ENCODE assay signal across 10 cellular contexts in genomic region chr6:56642366-56643261, GRCh38. TPM values are rescaled to one million over a fixed set of nuclear protein-coding genes. Genes with fewer than 3 reads are reported as not detected.
DNase-seq lines count a peak whose midpoint lies in the region; ATAC-seq, FAIRE-seq and TF ChIP-seq lines count a peak whose summit lies in the region.
"Had no signal": no experiment of that assay in that cellular context is flagged by ENCODE, and none has a peak within 500 bp of the region (broad histone marks: within the 10 kb centered on the region; RNA-seq: fewer than 3 reads in every experiment).

DST (minus strand) TSS chr6:56642889.

- H3K9me3 Mint-ChIP-seq in activated T-cell treated with anti-CD3 and anti-CD28 coated beads, Interleukin-2, amount 50 U/mL, for 4 hours = no peaks in the 10 kb centered on the region
- H3K9me3 Mint-ChIP-seq: activated B cell treated with CpG ODN at 0.5 μM for 24 hours had no signal

- peaks cover 0 to 19% of the 10 kb centered on the region in 2 donors for H3K4me1 ChIP-seq in right atrium auricular region
- peaks cover 0 to 14% (median 11%) of the 10 kb centered on the region in 4 donors for H3K4me1 ChIP-seq in stomach

- H3K4me3 ChIP-seq in astrocyte of the cerebellum (ENCODE audit: low read depth, low read length) (no peak within 1 kb of the TSS), right atrium auricular region (no peak within 1 kb of the TSS), stomach (no peak within 1 kb of the TSS)

- no peak for TF ChIP-seq POLR2A in stomach (IDR thresholded peaks at IDR 0.05)

- intact Hi-C loops in stomach (cut with DNase I; ENCODE audit: low total_unique reads) = loop anchor here (5.0 kb wide), 1 partner anchor 55 kb away; no protein-coding TSS in a partner anchor

- H3K36me3 ChIP-seq in right atrium auricular region (peaks cover 36% of the 10 kb centered on the region), stomach (peaks cover 0 to 40% (median 26%) of the 10 kb centered on the region in 4 donors)

- WGBS in stomach, 5 donors = 67 to 69% (median 68%) methylated on average over 7 of the region's 7 CpGs

- H3K9me3 ChIP-seq in right atrium auricular region (no peaks in the 10 kb centered on the region), stomach (no peaks in the 10 kb centered on the region)

- in situ Hi-C loops in astrocyte of the cerebellum (cut with HindIII; ENCODE audit: low sequenced_read_pairs) = no loop called here

- DNase-seq in HCEC 1CT = peak; percentile 89
- DNase-seq in astrocyte of the cerebellum (ENCODE audit: low read depth) = peak; percentile 92
- no peak for DNase-seq in right atrium auricular region (ENCODE audit: low spot score)
- no peak for DNase-seq in stomach
- no peak for DNase-seq in cortex of kidney (lab: John Stamatoyannopoulos, UW)
- no peak for DNase-seq in activated T-cell treated with anti-CD3 and anti-CD28 coated beads, Interleukin-2, amount 50 U/mL, for 4 hours
- DNase-seq in GM19239 (ENCODE audit: insufficient read length, low spot score) = no peak
- DNase-seq: activated B cell treated with CpG ODN at 0.5 μM for 24 hours; naive thymus-derived CD4-positive, alpha-beta T cell had no signal

- no peak for TF ChIP-seq EP300 in stomach (IDR thresholded peaks at IDR 0.05)

- no peak for FAIRE-seq in GM19239 (lab: Jason Lieb, UNC)

- no peaks in the 10 kb centered on the region for H3K4me1 Mint-ChIP-seq in activated T-cell treated with anti-CD3 and anti-CD28 coated beads, Interleukin-2, amount 50 U/mL, for 4 hours (ENCODE audit: low read depth)
- H3K4me1 Mint-ChIP-seq: activated B cell treated with CpG ODN at 0.5 μM for 24 hours; naive thymus-derived CD4-positive, alpha-beta T cell had no signal

- H3K27me3 ChIP-seq in right atrium auricular region = no peaks in the 10 kb centered on the region
- H3K27me3 ChIP-seq in stomach = no peaks in the 10 kb centered on the region

- no peak within 1 kb of the TSS for H3K4me3 Mint-ChIP-seq in activated T-cell treated with anti-CD3 and anti-CD28 coated beads, Interleukin-2, amount 50 U/mL, for 4 hours
- H3K4me3 Mint-ChIP-seq: activated B cell treated with CpG ODN at 0.5 μM for 24 hours; naive thymus-derived CD4-positive, alpha-beta T cell had no signal

- no peak for ATAC-seq in GM21360 (IDR thresholded peaks at IDR 0.05; ENCODE audit: unreplicated experiment)
- ATAC-seq in activated T-cell treated with anti-CD3 and anti-CD28 coated beads, Interleukin-2, amount 50 U/mL, for 4 hours = no peak
- ATAC-seq: naive thymus-derived CD4-positive, alpha-beta T cell had no signal

- TF ChIP-seq CTCF in astrocyte of the cerebellum (IDR thresholded peaks at IDR 0.05; ENCODE audit: low read depth, low read length, missing control alignments) (no peak), right atrium auricular region (IDR thresholded peaks at IDR 0.05) (no peak), stomach (IDR thresholded peaks at IDR 0.05) (no peak)

- H3K27me3 Mint-ChIP-seq in activated T-cell treated with anti-CD3 and anti-CD28 coated beads, Interleukin-2, amount 50 U/mL, for 4 hours (ENCODE audit: low read depth) = no peaks in the 10 kb centered on the region
- H3K27me3 Mint-ChIP-seq: activated B cell treated with CpG ODN at 0.5 μM for 24 hours had no signal

- H3K27ac ChIP-seq in right atrium auricular region = peak within 1 kb of the TSS; percentile 15 to 50
- H3K27ac ChIP-seq in stomach = peak within 1 kb of the TSS in 2 of 5 donors; percentile 3 to 4

- H3K36me3 Mint-ChIP-seq in activated T-cell treated with anti-CD3 and anti-CD28 coated beads, Interleukin-2, amount 50 U/mL, for 4 hours (ENCODE audit: insufficient read depth) = no peaks in the 10 kb centered on the region
- H3K36me3 Mint-ChIP-seq: naive thymus-derived CD4-positive, alpha-beta T cell had no signal

RNA-seq across cellular contexts. Expression of gene DST, which starts in this region (rescaled TPM):
- total RNA-seq in right atrium auricular region (100 to 1,000 TPM; 257 to 285 TPM), stomach (100 to 1,000 TPM; 153 to 623 (median 322) TPM)
- polyA plus RNA-seq in stomach = 10 to 100 TPM; 16.3 to 68.6 (median 25.3) TPM
- 1 to 10 TPM; 2.3 to 4.7 (median 3.5) TPM for total RNA-seq in activated T-cell treated with anti-CD3 and anti-CD28 coated beads, Interleukin-2, amount 50 U/mL, for 4 hours

Comparison
In these comparisons a context has a peak if more than half of its experiments do, and no peak if none do; other contexts are left out.
1. RNA of gene DST (total RNA-seq): 153 to 623 TPM in stomach and 257 to 285 TPM in right atrium auricular region; 2.3 to 4.7 TPM in activated T-cell treated with anti-CD3 and anti-CD28 coated beads, Interleukin-2, amount 50 U/mL, for 4 hours; every median in the first group is over 10 times any median in the second.
2. DNase-seq: peak in HCEC 1CT (single experiment) and astrocyte of the cerebellum (single experiment); none in right atrium auricular region (single experiment), stomach (single experiment), cortex of kidney (single experiment), activated T-cell treated with anti-CD3 and anti-CD28 coated beads, Interleukin-2, amount 50 U/mL, for 4 hours (single experiment) and GM19239 (single experiment).